18 cellular contexts compared by ENCODE assay signal in the genomic region with DNA sequence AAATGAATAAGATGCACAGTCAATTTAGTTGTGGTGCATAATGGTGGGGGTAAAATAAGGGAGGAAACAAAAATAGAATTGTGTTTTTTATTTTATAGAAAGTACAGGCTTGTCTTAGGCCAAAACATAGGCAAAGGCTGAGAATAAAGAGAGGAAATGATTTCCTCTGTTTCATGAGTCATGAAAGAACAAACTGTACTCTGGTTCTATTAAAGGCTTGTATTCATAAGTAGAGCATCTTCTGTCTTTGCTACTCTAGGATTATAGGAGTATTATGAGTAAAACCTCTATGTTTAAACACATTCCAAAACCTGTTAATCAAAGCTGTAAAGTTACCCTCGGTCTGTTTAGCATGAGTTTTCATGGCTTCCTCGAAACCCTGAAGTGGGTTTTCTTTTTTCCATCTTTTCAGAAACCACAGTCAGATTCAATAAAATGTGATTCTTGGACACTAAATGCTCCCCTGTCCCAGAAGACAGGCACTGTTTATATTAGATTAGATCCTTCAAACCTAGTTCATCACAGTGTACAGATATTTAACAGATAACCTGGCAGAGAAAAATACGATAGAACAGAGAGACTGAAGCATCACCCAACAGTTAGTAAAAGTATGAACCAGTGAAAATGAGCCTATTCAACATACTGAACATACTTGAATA.
"Had no signal": no experiment of that assay in that cellular context is flagged by ENCODE, and none has a peak within 500 bp of the region (broad histone marks: within the 10 kb centered on the region; RNA-seq: fewer than 3 reads in every experiment).

No MANE protein-coding gene starts in this region.

- H3K36me3 Mint-ChIP-seq: activated naive CD4-positive, alpha-beta T cell treated with anti-CD3 and anti-CD28 coated beads, Interleukin-2, amount 50 U/mL, for 24 hours; memory B cell; naive B cell had no signal

- ATAC-seq: activated CD4-positive, CD25-positive, alpha-beta regulatory T cell treated with anti-CD3 and anti-CD28 coated beads, Interleukin-2, amount 50 U/mL, for 24 hours; gastrocnemius medialis; heart left ventricle; mucosa of descending colon had no signal

- H3K4me3 Mint-ChIP-seq: activated CD4-positive, alpha-beta T cell treated with anti-CD3 and anti-CD28 coated beads, Interleukin-2, amount 10 ng/mL, durations not matched to agents 7 days and 5 days; activated naive CD4-positive, alpha-beta T cell treated with anti-CD3 and anti-CD28 coated beads, Interleukin-2, amount 50 U/mL, for 24 hours; endodermal cell; memory B cell; naive B cell; neural crest cell; T-helper 1 cell treated with Interleukin-12 subunit alpha and Interleukin-12 subunit beta and Interleukin-4 antibody, amounts not matched to agents 30 μg/mL and 1 μg/mL, for 36 hours had no signal

- H3K27me3 Mint-ChIP-seq: activated CD4-positive, alpha-beta T cell treated with anti-CD3 and anti-CD28 coated beads, Interleukin-2, amount 10 ng/mL, durations not matched to agents 7 days and 5 days; activated naive CD4-positive, alpha-beta T cell treated with anti-CD3 and anti-CD28 coated beads, Interleukin-2, amount 50 U/mL, for 24 hours; memory B cell; naive B cell; progenitor cell of endocrine pancreas had no signal

- H3K4me3 ChIP-seq: gastrocnemius medialis, heart left ventricle, mucosa of descending colon, tibial artery had no signal

- DNase-seq: activated CD4-positive, alpha-beta T cell treated with anti-CD3 and anti-CD28 coated beads, Interleukin-2, amount 10 ng/mL, durations not matched to agents 7 days and 5 days; activated CD8-positive, alpha-beta memory T cell treated with anti-CD3 and anti-CD28 coated beads, Interleukin-2, amount 50 U/mL, for 4 hours; activated effector memory CD4-positive, alpha-beta T cell treated with anti-CD3 and anti-CD28 coated beads, Interleukin-2, amount 50 U/mL, for 16 hours; activated T-cell treated with anti-CD3 and anti-CD28 coated beads, Interleukin-2, amount 50 U/mL, for 48 hours; endodermal cell; gastrocnemius medialis; heart left ventricle; mucosa of descending colon; naive B cell; stimulated activated CD4-positive, alpha-beta T cell treated with anti-CD3 and anti-CD28 coated beads, Interleukin-2, amount 100 ng/mL, for 24 hours; stimulated activated naive CD4-positive, alpha-beta T cell treated with Interleukin-2 at 50 U/mL for 16 hours; tibial artery had no signal

- H3K4me1 Mint-ChIP-seq: activated CD4-positive, alpha-beta T cell treated with anti-CD3 and anti-CD28 coated beads, Interleukin-2, amount 10 ng/mL, durations not matched to agents 7 days and 5 days; activated naive CD4-positive, alpha-beta T cell treated with anti-CD3 and anti-CD28 coated beads, Interleukin-2, amount 50 U/mL, for 24 hours; memory B cell; naive B cell; neural crest cell had no signal

- H3K27ac Mint-ChIP-seq: activated CD4-positive, alpha-beta T cell treated with anti-CD3 and anti-CD28 coated beads, Interleukin-2, amount 10 ng/mL, durations not matched to agents 7 days and 5 days; activated naive CD4-positive, alpha-beta T cell treated with anti-CD3 and anti-CD28 coated beads, Interleukin-2, amount 50 U/mL, for 24 hours; endodermal cell; memory B cell; naive B cell; progenitor cell of endocrine pancreas; T-helper 1 cell treated with Interleukin-12 subunit alpha and Interleukin-12 subunit beta and Interleukin-4 antibody, amounts not matched to agents 30 μg/mL and 1 μg/mL, for 36 hours had no signal
